Comparison of ENCODE assay signal across 13 cellular contexts in the genomic region with DNA sequence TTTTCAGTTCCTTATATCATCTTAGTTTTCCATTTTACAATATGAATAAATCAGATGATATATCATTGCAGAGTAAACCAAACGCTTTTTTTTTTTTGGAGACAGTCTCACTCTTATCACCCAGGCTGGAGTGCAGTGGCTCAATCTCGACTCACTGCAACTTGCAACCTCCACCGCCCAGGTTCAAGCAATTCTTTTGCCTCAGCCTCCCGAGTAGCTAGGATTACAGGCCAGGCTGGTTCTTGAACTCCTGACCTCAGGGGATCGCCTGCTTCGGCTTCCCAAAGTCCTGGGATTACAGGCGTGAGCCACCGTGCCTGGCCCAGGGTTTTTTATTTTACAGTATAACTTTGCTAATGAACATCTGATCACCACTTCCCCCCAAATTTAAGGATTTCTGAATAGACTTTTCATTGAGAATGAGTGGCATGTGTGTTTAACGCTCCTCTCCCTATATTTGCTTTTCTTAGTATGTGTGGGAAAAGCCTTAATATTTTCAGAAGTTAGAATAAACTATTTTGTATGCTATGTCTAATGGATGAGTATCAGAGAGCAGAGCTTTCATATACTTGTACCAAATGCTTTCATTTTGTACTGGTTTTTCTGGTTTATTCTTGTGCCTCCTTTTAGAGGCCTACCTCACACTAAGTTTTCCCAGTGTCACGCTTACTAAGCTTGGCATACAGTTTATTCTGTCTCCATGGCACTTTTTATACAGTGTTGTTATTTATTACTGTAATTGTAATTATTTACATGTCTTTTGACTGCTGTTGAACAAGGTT. TPM values are rescaled to one million over a fixed set of nuclear protein-coding genes. Genes with fewer than 3 reads are reported as not detected.
DNase-seq lines count a peak whose midpoint lies in the region; ATAC-seq, FAIRE-seq and TF ChIP-seq lines count a peak whose summit lies in the region.
"Had no signal": no experiment of that assay in that cellular context is flagged by ENCODE, and none has a peak within 500 bp of the region (broad histone marks: within the 10 kb centered on the region; RNA-seq: fewer than 3 reads in every experiment).

No MANE protein-coding gene starts in this region.

- H3K27ac ChIP-seq in CD8-positive, alpha-beta T cell (ENCODE audit: low read depth, low read length): no peak overlapping the region
- peak overlapping the region; percentile 32 for H3K27ac ChIP-seq in endodermal cell (ENCODE audit: low read depth, low read length)
- H3K27ac ChIP-seq: coronary artery, prostate gland had no signal

- WGBS in endodermal cell (ENCODE audit: insufficient coverage in 1 of 2, insufficient read length in 1 of 2), 2 experiments: 80 to 89% methylated on average over 7 to 10 of the region's 10 CpGs

- TF ChIP-seq POLR2A in GM12891 (IDR thresholded peaks at IDR 0.05; ENCODE audit: low read depth, low read length): no peak
- no peak for TF ChIP-seq POLR2A in GM18505 (IDR thresholded peaks at IDR 0.05; ENCODE audit: borderline replicate concordance, extremely low read depth, insufficient read depth, insufficient read length)

- ATAC-seq in CD8-positive, alpha-beta T cell: no peak
- no peak for ATAC-seq in GM18505 (IDR thresholded peaks at IDR 0.05; ENCODE audit: unreplicated experiment)

- H3K4me3 Mint-ChIP-seq in CD8-positive, alpha-beta T cell: no peak overlapping the region
- H3K4me3 Mint-ChIP-seq in endodermal cell (no peak overlapping the region), mesothelial cell of epicardium (no peak overlapping the region)
- H3K4me3 Mint-ChIP-seq: activated CD4-positive, alpha-beta memory T cell treated with anti-CD3 and anti-CD28 coated beads, Interleukin-2, amount 10 ng/mL, durations not matched to agents 7 days and 5 days had no signal

- CTCF ChIA-PET in CD8-positive, alpha-beta T cell (lab: Charles Lee): interaction anchor here (0.6 to 8.3 kb wide), 27 partner anchors 12 to 642 kb away, joined by 3 to 108 read pairs (median 4); a partner anchor contains a TSS

- H3K9me3 Mint-ChIP-seq in CD8-positive, alpha-beta T cell: no peaks in the 10 kb centered on the region
- H3K9me3 Mint-ChIP-seq in endodermal cell: no peaks in the 10 kb centered on the region
- no peaks in the 10 kb centered on the region for H3K9me3 Mint-ChIP-seq in mesothelial cell of epicardium
- H3K9me3 Mint-ChIP-seq: activated CD4-positive, alpha-beta memory T cell treated with anti-CD3 and anti-CD28 coated beads, Interleukin-2, amount 10 ng/mL, durations not matched to agents 7 days and 5 days had no signal

- H3K4me1 Mint-ChIP-seq in CD8-positive, alpha-beta T cell (ENCODE audit: low read depth): peaks cover 33% of the 10 kb centered on the region
- H3K4me1 Mint-ChIP-seq in endodermal cell (peaks cover 4% of the 10 kb centered on the region), mesothelial cell of epicardium (peaks cover 11% of the 10 kb centered on the region)

- POLR2A ChIA-PET in CD8-positive, alpha-beta T cell (lab: Charles Lee): no interaction called here

- H3K4me1 ChIP-seq in CD8-positive, alpha-beta T cell (ENCODE audit: insufficient read depth, low read length): no peaks in the 10 kb centered on the region
- H3K4me1 ChIP-seq in endodermal cell (ENCODE audit: control insufficient read depth, insufficient read depth, low read length): peaks cover 2% of the 10 kb centered on the region

- H3K27me3 ChIP-seq in CD8-positive, alpha-beta T cell (ENCODE audit: insufficient read depth, low read length): no peaks in the 10 kb centered on the region
- H3K27me3 ChIP-seq in endodermal cell (ENCODE audit: control insufficient read depth, insufficient read depth, low read length, poor library complexity, severe bottlenecking): no peaks in the 10 kb centered on the region

- no peak for TF ChIP-seq CTCF in CD8-positive, alpha-beta T cell (IDR thresholded peaks at IDR 0.05)
- TF ChIP-seq CTCF in endodermal cell (conservative IDR thresholded peaks at IDR 0.05) (no peak), mesothelial cell of epicardium (IDR thresholded peaks at IDR 0.05; ENCODE audit: unreplicated experiment) (no peak)

- no peaks in the 10 kb centered on the region for H3K27me3 Mint-ChIP-seq in CD8-positive, alpha-beta T cell (ENCODE audit: low read depth)
- H3K27me3 Mint-ChIP-seq in endodermal cell (ENCODE audit: insufficient read depth): no peaks in the 10 kb centered on the region
- no peaks in the 10 kb centered on the region for H3K27me3 Mint-ChIP-seq in mesothelial cell of epicardium (ENCODE audit: low read depth)
- H3K27me3 Mint-ChIP-seq: activated CD4-positive, alpha-beta memory T cell treated with anti-CD3 and anti-CD28 coated beads, Interleukin-2, amount 10 ng/mL, durations not matched to agents 7 days and 5 days had no signal

- H3K36me3 Mint-ChIP-seq in CD8-positive, alpha-beta T cell: peaks cover 20% of the 10 kb centered on the region
- H3K36me3 Mint-ChIP-seq in endodermal cell (ENCODE audit: low read depth) (peaks cover 24% of the 10 kb centered on the region), mesothelial cell of epicardium (peaks cover 5% of the 10 kb centered on the region)

- DNase-seq in CD8-positive, alpha-beta T cell: no peak
- DNase-seq in NCI-H1048 (lab: John Stamatoyannopoulos, UW) (peak; percentile 37), endodermal cell (peak; percentile 68), mesothelial cell of epicardium (ENCODE audit: low spot score in 2 of 2, unreplicated experiment in 2 of 2) (no peak), GM12891 (ENCODE audit: insufficient read length, low spot score) (no peak), CD1c-positive myeloid dendritic cell (ENCODE audit: extremely low spot score) (no peak)
- DNase-seq in stimulated activated CD4-positive, alpha-beta T cell treated with anti-CD3 and anti-CD28 coated beads, Interleukin-4, amount 100 ng/mL, for 1 hour: no peak
- DNase-seq: activated CD4-positive, alpha-beta memory T cell treated with anti-CD3 and anti-CD28 coated beads, Interleukin-2, amount 10 ng/mL, durations not matched to agents 7 days and 5 days; activated naive CD4-positive, alpha-beta T cell; left cardiac atrium had no signal

- peak overlapping the region; percentile 67 for H3K27ac Mint-ChIP-seq in CD8-positive, alpha-beta T cell
- H3K27ac Mint-ChIP-seq in endodermal cell (no peak overlapping the region), mesothelial cell of epicardium (peak overlapping the region; percentile 47)
- H3K27ac Mint-ChIP-seq: activated CD4-positive, alpha-beta memory T cell treated with anti-CD3 and anti-CD28 coated beads, Interleukin-2, amount 10 ng/mL, durations not matched to agents 7 days and 5 days had no signal

- no peaks in the 10 kb centered on the region for H3K9me3 ChIP-seq in CD8-positive, alpha-beta T cell (ENCODE audit: low read length)
- H3K9me3 ChIP-seq in endodermal cell (ENCODE audit: control insufficient read depth, low read length): no peaks in the 10 kb centered on the region
- H3K9me3 ChIP-seq: prostate gland had no signal

- intact Hi-C loops in CD8-positive, alpha-beta T cell (cut with DNase I, micrococcal nuclease): loop anchor here (1.0 to 5.0 kb wide), 9 partner anchors 31 to 389 kb away; a partner anchor contains a TSS

- no peak for FAIRE-seq in GM12891 (lab: Jason Lieb, UNC)

- no peak overlapping the region for H3K9ac ChIP-seq in endodermal cell (ENCODE audit: extremely low read depth, low read length, poor library complexity, severe bottlenecking)

- H3K36me3 ChIP-seq in CD8-positive, alpha-beta T cell (ENCODE audit: insufficient read depth, low read length): no peaks in the 10 kb centered on the region
- H3K36me3 ChIP-seq in endodermal cell (ENCODE audit: control insufficient read depth, insufficient read depth, low read length): peaks cover 45% of the 10 kb centered on the region
- H3K36me3 ChIP-seq: prostate gland had no signal

- H3K4me3 ChIP-seq in CD8-positive, alpha-beta T cell (ENCODE audit: low read depth, low read length): no peak overlapping the region
- no peak overlapping the region for H3K4me3 ChIP-seq in endodermal cell (ENCODE audit: low read length)
- H3K4me3 ChIP-seq: coronary artery, prostate gland had no signal

TF ChIP-seq in GM12891, 5 proteins besides CTCF, POLR2A, EP300 and RAD21:
- no peak for TF ChIP-seq TAF1 (IDR thresholded peaks at IDR 0.05; ENCODE audit: low read depth, low read length)
- TF ChIP-seq POU2F2 (IDR thresholded peaks at IDR 0.05; ENCODE audit: low read depth, low read length): no peak
- no peak for TF ChIP-seq PAX5 (IDR thresholded peaks at IDR 0.05; ENCODE audit: insufficient read depth, low read length, severe bottlenecking)
- no peak for TF ChIP-seq SPI1 (IDR thresholded peaks at IDR 0.05; ENCODE audit: low read depth, low read length)
- TF ChIP-seq POLR2AphosphoS5 (IDR thresholded peaks at IDR 0.05; ENCODE audit: low read depth, low read length): no peak

RNA-seq across cellular contexts. Expression of a gene that starts 5.7 kb away (rescaled TPM):
- total RNA-seq in CD8-positive, alpha-beta T cell: 10 to 100 TPM in 1 of 2 experiments, 1 to 10 TPM in 1; 9.5 to 11.0 TPM
- 10 to 100 TPM in 1 of 2 donors, 1 to 10 TPM in 1; 9.3 to 12.2 TPM for total RNA-seq in endodermal cell
- polyA plus RNA-seq in endodermal cell (2013, experiment 1 of 2): 3.8 TPM
- 3.8 TPM for polyA plus RNA-seq in endodermal cell (2013, experiment 2 of 2)
- 10.5 to 11.3 TPM (median 10.7 TPM) in 3 replicates for total RNA-seq in mesothelial cell of epicardium
- 0.72 TPM for polyA plus RNA-seq in GM12891 (2012; ENCODE audit: low read depth, missing spikeins)

RNA-seq across cellular contexts. Expression of a gene that starts 59.2 kb away (rescaled TPM):
- total RNA-seq in CD8-positive, alpha-beta T cell: 10 to 100 TPM; 77.7 to 80.4 TPM
- 100 to 1,000 TPM; 133 to 157 TPM for total RNA-seq in endodermal cell
- 76.2 TPM for polyA plus RNA-seq in endodermal cell (2013, experiment 1 of 2)
- 85.4 TPM for polyA plus RNA-seq in endodermal cell (2013, experiment 2 of 2)
- total RNA-seq in mesothelial cell of epicardium: 111 to 117 TPM (median 116 TPM) in 3 replicates
- 23.2 TPM for polyA plus RNA-seq in GM12891 (2012; ENCODE audit: low read depth, missing spikeins)

Comparison
In these comparisons a context has a peak if more than half of its experiments do, and no peak if none do; other contexts are left out.
1. DNase-seq: peak in NCI-H1048 (single experiment) and endodermal cell (single experiment); none in CD8-positive, alpha-beta T cell (0 of 7), mesothelial cell of epicardium (0 of 2), stimulated activated CD4-positive, alpha-beta T cell treated with anti-CD3 and anti-CD28 coated beads, Interleukin-4, amount 100 ng/mL, for 1 hour (single experiment), GM12891 (single experiment) and CD1c-positive myeloid dendritic cell (single experiment).